10 cellular contexts compared by ENCODE assay signal in the genomic region with DNA sequence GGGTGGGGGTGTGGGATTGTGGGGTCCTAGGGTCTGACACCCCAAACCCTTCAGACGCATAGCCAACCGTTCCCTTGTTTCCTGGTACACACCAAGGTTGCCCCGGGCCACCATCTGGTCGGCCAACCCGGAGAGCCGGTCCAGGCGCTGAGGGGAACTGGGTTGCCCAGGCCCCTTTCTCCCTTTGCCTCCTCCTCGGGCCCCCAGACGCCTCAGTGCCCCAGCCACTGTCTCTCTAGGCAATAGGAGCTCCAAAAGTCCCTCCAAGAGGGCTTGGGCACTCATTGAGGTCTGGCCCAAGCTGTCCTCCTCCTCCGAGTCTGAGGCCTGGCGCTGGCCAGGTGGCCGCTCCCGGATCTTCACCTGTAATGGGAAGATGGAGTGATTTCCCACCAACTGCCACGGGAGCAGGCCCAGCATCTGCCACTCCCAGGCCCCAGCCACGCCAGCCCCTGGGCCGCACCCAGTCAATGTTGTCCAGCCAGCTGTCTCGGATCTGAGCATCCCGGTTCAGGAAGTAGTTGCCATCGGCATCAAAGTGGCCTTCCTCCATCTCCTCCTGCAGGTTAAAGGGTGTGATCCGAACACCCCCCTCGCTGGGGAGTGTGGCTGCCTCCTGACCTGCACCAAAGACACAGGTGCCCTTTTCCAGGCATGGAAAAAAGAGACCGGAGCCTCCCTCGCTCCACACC. TPM values are rescaled to one million over a fixed set of nuclear protein-coding genes. Genes with fewer than 3 reads are reported as not detected.
DNase-seq lines count a peak whose midpoint lies in the region; ATAC-seq and TF ChIP-seq lines count a peak whose summit lies in the region.
"Had no signal": no experiment of that assay in that cellular context is flagged by ENCODE, and none has a peak within 500 bp of the region (broad histone marks: within the 10 kb centered on the region; RNA-seq: fewer than 3 reads in every experiment).

No MANE protein-coding gene starts in this region.

- H3K4me3 Mint-ChIP-seq in CD8-positive, alpha-beta memory T cell, result peak overlapping the region; percentile 14 to 96 (median 95)
- peak overlapping the region; percentile 95 for H3K4me3 Mint-ChIP-seq in progenitor cell of endocrine pancreas (ENCODE audit: low read depth)

- H3K27me3 Mint-ChIP-seq in CD8-positive, alpha-beta memory T cell, result no peaks in the 10 kb centered on the region
- H3K27me3 Mint-ChIP-seq in progenitor cell of endocrine pancreas, result no peaks in the 10 kb centered on the region

- H3K27ac Mint-ChIP-seq in CD8-positive, alpha-beta memory T cell, result peak overlapping the region in 5 of 8 donors; percentile 85 to 98 (median 94)
- peak overlapping the region; percentile 56 for H3K27ac Mint-ChIP-seq in progenitor cell of endocrine pancreas

- intact Hi-C loops in PC-3 (cut with micrococcal nuclease), result no loop called here

- H4K20me1 ChIP-seq in PC-3 (ENCODE audit: low read length), result peaks cover 13% of the 10 kb centered on the region

- no peak for DNase-seq in CD8-positive, alpha-beta memory T cell
- no peak for DNase-seq in PC-3
- DNase-seq in epithelial cell of esophagus (ENCODE audit: low read depth), result no peak
- DNase-seq in progenitor cell of endocrine pancreas (ENCODE audit: low spot score, unreplicated experiment), result no peak
- no peak for DNase-seq in HK-2 (ENCODE audit: unreplicated experiment)
- DNase-seq in retina, result no peak
- no peak for DNase-seq in activated gamma-delta T cell treated with Interleukin-2 at 50 U/mL for 16 hours
- DNase-seq: SJCRH30 had no signal

- no peak overlapping the region for H2AFZ ChIP-seq in PC-3 (ENCODE audit: low read length)

- H3K4me3 ChIP-seq in CD8-positive, alpha-beta memory T cell (ENCODE audit: low read length), result no peak overlapping the region
- H3K4me3 ChIP-seq in PC-3 (ENCODE audit: low read length) (peak overlapping the region; percentile 94), epithelial cell of esophagus (ENCODE audit: low read length) (peak overlapping the region; percentile 67)

- no peaks in the 10 kb centered on the region for H3K9me3 ChIP-seq in CD8-positive, alpha-beta memory T cell (ENCODE audit: low read length)
- H3K9me3 ChIP-seq in PC-3 (ENCODE audit: low read length), result no peaks in the 10 kb centered on the region
- H3K9me3 ChIP-seq: SJCRH30 had no signal

- H3K36me3 Mint-ChIP-seq in CD8-positive, alpha-beta memory T cell, result peaks cover 0 to 75% (median 5%) of the 10 kb centered on the region in 3 donors
- peaks cover 22% of the 10 kb centered on the region for H3K36me3 Mint-ChIP-seq in progenitor cell of endocrine pancreas (ENCODE audit: insufficient read depth)

- H3K4me1 Mint-ChIP-seq in CD8-positive, alpha-beta memory T cell, result peaks cover 32 to 56% (median 40%) of the 10 kb centered on the region in 3 donors
- H3K4me1 Mint-ChIP-seq in progenitor cell of endocrine pancreas (ENCODE audit: low read depth), result peaks cover 11% of the 10 kb centered on the region

- peak overlapping the region; percentile 95 for H3K27ac ChIP-seq in CD8-positive, alpha-beta memory T cell (ENCODE audit: low read depth, low read length)
- H3K27ac ChIP-seq in PC-3 (ENCODE audit: low read length), result no peak overlapping the region

- peaks cover 27% of the 10 kb centered on the region for H3K4me1 ChIP-seq in CD8-positive, alpha-beta memory T cell (ENCODE audit: insufficient read depth, low read length)
- H3K4me1 ChIP-seq in PC-3 (ENCODE audit: insufficient read depth, low read length), result peaks cover 33% of the 10 kb centered on the region

- H3K36me3 ChIP-seq in CD8-positive, alpha-beta memory T cell (ENCODE audit: insufficient read depth, low read length), result peaks cover 39% of the 10 kb centered on the region
- H3K36me3 ChIP-seq in PC-3 (ENCODE audit: low read depth, low read length), result peaks cover 10% of the 10 kb centered on the region; the same call in 1 of the 2 replicates

- CTCF ChIA-PET in CD8-positive, alpha-beta memory T cell (lab: Charles Lee), result interaction anchor here (1.1 to 1.5 kb wide), 4 partner anchors 9 to 56 kb away, joined by 3 to 6 read pairs (median 4); partner anchors contain the start of gene ZNF771
- CTCF ChIA-PET in PC-3 (lab: Charles Lee), result no interaction called here

- no peaks in the 10 kb centered on the region for H3F3A ChIP-seq in PC-3 (ENCODE audit: low read length, unreplicated experiment)

- ATAC-seq in PC-3 (no peak), HG02623 (IDR thresholded peaks at IDR 0.05; ENCODE audit: unreplicated experiment) (no peak)

- TF ChIP-seq CTCF in PC-3 (conservative IDR thresholded peaks at IDR 0.05; ENCODE audit: low read depth, low read length), result no peak
- TF ChIP-seq CTCF in epithelial cell of esophagus (IDR thresholded peaks at IDR 0.05; ENCODE audit: insufficient read depth, low read depth, low read length, missing control alignments), result no peak
- no peak for TF ChIP-seq CTCF in progenitor cell of endocrine pancreas (IDR thresholded peaks at IDR 0.05; ENCODE audit: unreplicated experiment)

- peak overlapping the region; percentile 90 for H3K4me2 ChIP-seq in PC-3 (ENCODE audit: low read length)

- H3K9me2 ChIP-seq in PC-3 (replicated peaks; ENCODE audit: low read length), result no peaks in the 10 kb centered on the region

- no peaks in the 10 kb centered on the region for H3K27me3 ChIP-seq in CD8-positive, alpha-beta memory T cell (ENCODE audit: insufficient read depth, low read length, poor library complexity, severe bottlenecking)
- H3K27me3 ChIP-seq in PC-3 (ENCODE audit: low read length), result no peaks in the 10 kb centered on the region
- H3K27me3 ChIP-seq: SJCRH30 had no signal

- peaks cover 20% of the 10 kb centered on the region for H3K79me2 ChIP-seq in PC-3 (ENCODE audit: low read length)

- peak overlapping the region; percentile 96 for H3K9ac ChIP-seq in PC-3 (ENCODE audit: low read length)

- BruUV-seq in PC-3 (replicated peaks; lab: Mats Ljungman, UMichigan), result no TSS peak

- no peaks in the 10 kb centered on the region for H3K9me3 Mint-ChIP-seq in CD8-positive, alpha-beta memory T cell
- H3K9me3 Mint-ChIP-seq in progenitor cell of endocrine pancreas (ENCODE audit: low read depth), result no peaks in the 10 kb centered on the region

- POLR2A ChIA-PET in CD8-positive, alpha-beta memory T cell (lab: Charles Lee), result interaction anchor here (1.3 to 1.5 kb wide), 2 partner anchors 15 to 17 kb away, joined by 3 to 9 read pairs; partner anchors contain the start of gene TBC1D10B
- POLR2A ChIA-PET in PC-3 (lab: Charles Lee; ENCODE audit: unreplicated experiment), result interaction anchor here (0.6 kb wide), 2 partner anchors 18 to 56 kb away, joined by 5 to 19 read pairs; no protein-coding TSS in a partner anchor

RNA-seq across cellular contexts. Expression of gene CD2BP2, which starts 1.5 kb away (rescaled TPM):
- total RNA-seq in CD8-positive, alpha-beta memory T cell, result 10 to 100 TPM; 84.5 to 89.5 TPM
- polyA plus RNA-seq in CD8-positive, alpha-beta memory T cell, result 27.2 TPM
- total RNA-seq in PC-3 (2014; rRNA removed), result 30.0 and 43.3 TPM in 2 replicates
- 76.9 and 78.8 TPM in 2 replicates for total RNA-seq in progenitor cell of endocrine pancreas

RNA-seq across cellular contexts. Expression of gene TBC1D10B, which starts 16.7 kb away (rescaled TPM):
- total RNA-seq in CD8-positive, alpha-beta memory T cell, result 10 to 100 TPM; 59.0 to 61.4 TPM
- 17.3 TPM for polyA plus RNA-seq in CD8-positive, alpha-beta memory T cell
- total RNA-seq in PC-3 (2014; rRNA removed) (36.0 and 52.4 TPM in 2 replicates), progenitor cell of endocrine pancreas (51.0 and 51.8 TPM in 2 replicates)

RNA-seq across cellular contexts. Expression of gene MYL11, which starts 21.0 kb away (rescaled TPM):
- 1 to 10 TPM; 1.9 to 2.4 TPM for total RNA-seq in CD8-positive, alpha-beta memory T cell
- 4.6 TPM for polyA plus RNA-seq in CD8-positive, alpha-beta memory T cell
- not detected in 2 replicates for total RNA-seq in PC-3 (2014; rRNA removed)
- 2.6 and 3.5 TPM in 2 replicates for total RNA-seq in progenitor cell of endocrine pancreas
- total RNA-seq: dermis blood vessel endothelial cell had no signal

RNA-seq across cellular contexts. Expression of gene SEPTIN1, which starts 28.8 kb away (rescaled TPM):
- 100 to 1,000 TPM; 187 to 193 TPM for total RNA-seq in CD8-positive, alpha-beta memory T cell
- polyA plus RNA-seq in CD8-positive, alpha-beta memory T cell, result 227 TPM
- total RNA-seq in PC-3 (2014; rRNA removed), result 0.55 TPM in 1 of 2 replicates, not detected in the other
- 2.0 and 2.3 TPM in 2 replicates for total RNA-seq in progenitor cell of endocrine pancreas
- total RNA-seq: dermis blood vessel endothelial cell had no signal

RNA-seq across cellular contexts. Expression of gene ZNF48, which starts 41.6 kb away (rescaled TPM):
- 10 to 100 TPM; 18.4 to 19.3 TPM for total RNA-seq in CD8-positive, alpha-beta memory T cell
- polyA plus RNA-seq in CD8-positive, alpha-beta memory T cell, result 10.2 TPM
- 8.9 and 14.2 TPM in 2 replicates for total RNA-seq in PC-3 (2014; rRNA removed)
- 59.7 and 62.6 TPM in 2 replicates for total RNA-seq in progenitor cell of endocrine pancreas
